15 cellular contexts compared by ENCODE assay signal in genomic region chr18:41371718-41372117, GRCh38.
A peak's percentile ranks its signal among the peaks of the same experiment; 100 is the strongest.
DNase-seq lines count a peak whose midpoint lies in the region; ATAC-seq and FAIRE-seq lines count a peak whose summit lies in the region.
"Had no signal": no experiment of that assay in that cellular context is flagged by ENCODE, and none has a peak within 500 bp of the region (broad histone marks: within the 10 kb centered on the region; RNA-seq: fewer than 3 reads in every experiment).

No MANE protein-coding gene starts in this region.

- no peak for FAIRE-seq in urothelium cell line (lab: Jason Lieb, UNC)
- FAIRE-seq: colon had no signal

- H3K36me3 ChIP-seq in MG63 = no peaks in the 10 kb centered on the region

- intact Hi-C loops in left ventricle myocardium superior (cut with micrococcal nuclease) = no loop called here
- intact Hi-C loops in Right ventricle myocardium inferior (cut with DNase I) = no loop called here

- no peak overlapping the region for H3K4me3 ChIP-seq in MG63

- DNase-seq in left ventricle myocardium superior (no peak), Right ventricle myocardium inferior (ENCODE audit: missing footprints) (no peak), NCI-H2227 treated with DMSO at 0.1 percent for 48 hours (lab: John Stamatoyannopoulos, UW) (peak; percentile 84), fibroblast of peridontal ligament (ENCODE audit: extremely low read depth) (peak; percentile 44), urothelium cell line (ENCODE audit: low spot score) (peak; percentile 44), MG63 (no peak), NCI-H82 treated with DMSO at 0.1 percent for 48 hours (lab: John Stamatoyannopoulos, UW; ENCODE audit: unreplicated experiment) (no peak)
- DNase-seq: ACHN; activated CD4-positive, CD25-positive, alpha-beta regulatory T cell treated with anti-CD3 and anti-CD28 coated beads, Interleukin-2, amount 50 U/mL, for 72 hours; NCI-H187 treated with DMSO at 0.1 percent for 48 hours; PC-3; stimulated activated CD4-positive, alpha-beta T cell treated with anti-CD3 and anti-CD28 coated beads, Interleukin-15, amount 100 ng/mL, for 24 hours; trophoblast cell had no signal

- ATAC-seq in left ventricle myocardium superior (peak; percentile 80), Right ventricle myocardium inferior (no peak), HG03139 (IDR thresholded peaks at IDR 0.05; ENCODE audit: unreplicated experiment) (no peak)
- ATAC-seq: PC-3 had no signal

- H3K9me3 ChIP-seq in MG63 = no peaks in the 10 kb centered on the region

- no peaks in the 10 kb centered on the region for H3K27me3 ChIP-seq in MG63

Comparison
In these comparisons a context has a peak if more than half of its experiments do, and no peak if none do; other contexts are left out.
1. DNase-seq: peak in NCI-H2227 treated with DMSO at 0.1 percent for 48 hours (single experiment), fibroblast of peridontal ligament (single experiment) and urothelium cell line (single experiment); none in left ventricle myocardium superior (single experiment), Right ventricle myocardium inferior (single experiment), MG63 (single experiment) and NCI-H82 treated with DMSO at 0.1 percent for 48 hours (single experiment).